20 cellular contexts compared by ENCODE assay signal in the genomic region with DNA sequence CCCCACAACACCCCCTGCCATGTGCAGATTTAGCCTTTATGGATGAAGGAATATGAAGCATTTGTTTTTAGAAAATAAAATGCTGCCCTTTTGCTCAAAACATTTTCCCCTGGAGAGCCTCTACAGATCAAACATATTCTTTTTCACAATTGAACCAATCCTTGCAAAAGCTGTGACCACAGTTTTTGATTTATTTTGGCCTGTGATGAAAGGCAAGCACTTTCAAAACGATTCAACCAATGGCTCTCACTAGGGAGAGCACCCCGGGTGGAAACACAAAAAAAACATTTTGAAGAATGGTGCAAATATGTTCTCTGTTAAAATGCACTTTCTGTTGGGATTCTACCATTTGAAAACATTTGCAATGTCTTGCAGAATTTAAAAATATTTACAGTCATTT.
A peak's percentile ranks its signal among the peaks of the same experiment; 100 is the strongest.
DNase-seq lines count a peak whose midpoint lies in the region; ATAC-seq, FAIRE-seq and TF ChIP-seq lines count a peak whose summit lies in the region.
"Had no signal": no experiment of that assay in that cellular context is flagged by ENCODE, and none has a peak within 500 bp of the region (broad histone marks: within the 10 kb centered on the region; RNA-seq: fewer than 3 reads in every experiment).

No MANE protein-coding gene starts in this region.

- no peaks in the 10 kb centered on the region for H3K79me2 ChIP-seq in HepG2 (ENCODE audit: insufficient read depth, low read length)

- H3K4me1 ChIP-seq in liver (ENCODE audit: control insufficient read depth in 4 of 4, insufficient read depth in 4 of 4, low read length in 3 of 4) = peaks cover 0 to 18% (median 9%) of the 10 kb centered on the region in 4 donors
- H3K4me1 ChIP-seq in HepG2 (ENCODE audit: insufficient read depth, low read length) = no peaks in the 10 kb centered on the region
- peaks cover 0 to 12% (median 0%) of the 10 kb centered on the region in 4 donors for H3K4me1 ChIP-seq in right lobe of liver
- H3K4me1 ChIP-seq: A549; BLaER1 treated with 17β-estradiol and CSF1 and Interleukin-3, amounts not matched to agents 10 nM and 100 nM; Caco-2 had no signal

- no peaks in the 10 kb centered on the region for H3K9me3 ChIP-seq in liver (ENCODE audit: control insufficient read depth in 4 of 4, low read length in 3 of 4)
- H3K9me3 ChIP-seq in HepG2 (ENCODE audit: low read length) = no peaks in the 10 kb centered on the region
- H3K9me3 ChIP-seq in right lobe of liver = no peaks in the 10 kb centered on the region
- H3K9me3 ChIP-seq: A549; BLaER1 treated with 17β-estradiol and CSF1 and Interleukin-3, amounts not matched to agents 10 nM and 100 nM; Caco-2 had no signal

- no peak overlapping the region for H2AFZ ChIP-seq in HepG2 (ENCODE audit: low read length)

- POLR2A ChIA-PET in HepG2 (lab: Yijun Ruan, JAX) = no interaction called here

- H3K27me3 ChIP-seq in liver (ENCODE audit: control insufficient read depth in 4 of 4, insufficient read depth in 4 of 4, low read length in 3 of 4) = no peaks in the 10 kb centered on the region
- no peaks in the 10 kb centered on the region for H3K27me3 ChIP-seq in HepG2 (ENCODE audit: control insufficient read depth in 1 of 2, insufficient read depth in 2 of 2, low read length in 2 of 2)
- H3K27me3 ChIP-seq in right lobe of liver = no peaks in the 10 kb centered on the region
- H3K27me3 ChIP-seq: BLaER1 treated with 17β-estradiol and CSF1 and Interleukin-3, amounts not matched to agents 10 nM and 100 nM had no signal

- H3K36me3 ChIP-seq in liver (ENCODE audit: control insufficient read depth in 4 of 4, insufficient read depth in 3 of 4, low read depth in 1 of 4, low read length in 3 of 4) = no peaks in the 10 kb centered on the region
- no peaks in the 10 kb centered on the region for H3K36me3 ChIP-seq in HepG2 (replicated peaks in 1 of 2; ENCODE audit: control insufficient read depth in 1 of 2, insufficient read depth in 2 of 2, low read length in 2 of 2)
- no peaks in the 10 kb centered on the region for H3K36me3 ChIP-seq in right lobe of liver
- H3K36me3 ChIP-seq: BLaER1 treated with 17β-estradiol and CSF1 and Interleukin-3, amounts not matched to agents 10 nM and 100 nM had no signal

- intact Hi-C loops in HepG2 (cut with micrococcal nuclease; ENCODE audit: unreplicated experiment) (no loop called here), right lobe of liver (cut with DNase I) (no loop called here)

- TF ChIP-seq CTCF in liver (IDR thresholded peaks at IDR 0.05; ENCODE audit: low read depth, low read length, missing input control) (no peak), HepG2 (CRISPR knock-in tag; IDR thresholded peaks at IDR 0.05) (no peak), right lobe of liver (IDR thresholded peaks at IDR 0.05) (no peak)

- FAIRE-seq in HepG2 (lab: Jason Lieb, UNC) = no peak
- FAIRE-seq: D721Med, G401.6, GM12891, GM19239 had no signal

- H3K9ac ChIP-seq in liver (ENCODE audit: low read depth in 1 of 2, low read length in 2 of 2) (peak overlapping the region in 1 of 2 donors; percentile 9), HepG2 (ENCODE audit: insufficient read depth, low read depth, low read length) (no peak overlapping the region)
- H3K9ac ChIP-seq: BLaER1 treated with 17β-estradiol and CSF1 and Interleukin-3, amounts not matched to agents 10 nM and 100 nM had no signal

- DNase-seq in HepG2 (ENCODE audit: low spot score) = no peak
- no peak for DNase-seq in right lobe of liver
- DNase-seq in RKO (ENCODE audit: low spot score) = no peak
- no peak for DNase-seq in activated CD4-positive, alpha-beta T cell treated with anti-CD3 and anti-CD28 coated beads, Interleukin-2, amount 50 U/mL, for 4 hours
- DNase-seq: AML-193; Caco-2; Calu3; CD4-positive, alpha-beta T cell; CD8-positive, alpha-beta T cell; DMS79 treated with DMSO at 0.1 percent for 48 hours; GF-D8 had no signal

- H3K4me3 ChIP-seq in liver (ENCODE audit: low read depth in 1 of 3, low read length in 3 of 3) (no peak overlapping the region), HepG2 (replicated peaks in 1 of 3; ENCODE audit: insufficient read depth in 1 of 3, low read depth in 2 of 3, low read length in 3 of 3) (no peak overlapping the region), right lobe of liver (no peak overlapping the region)
- H3K4me3 ChIP-seq: A549; BLaER1 treated with 17β-estradiol and CSF1 and Interleukin-3, amounts not matched to agents 10 nM and 100 nM had no signal

- TF ChIP-seq RAD21 in liver (IDR thresholded peaks at IDR 0.05) = peak; percentile 42 to 48
- TF ChIP-seq RAD21 in HepG2 (CRISPR knock-in tag; IDR thresholded peaks at IDR 0.05) = no peak

- no TSS peak for BruUV-seq in HepG2 (replicated peaks; lab: Mats Ljungman, UMichigan)

- no peaks in the 10 kb centered on the region for H4K20me1 ChIP-seq in HepG2 (ENCODE audit: insufficient read depth, low read length)
- H4K20me1 ChIP-seq: BLaER1 treated with 17β-estradiol and CSF1 and Interleukin-3, amounts not matched to agents 10 nM and 100 nM had no signal

- no peak for TF ChIP-seq POLR2A in HepG2 (IDR thresholded peaks at IDR 0.05; ENCODE audit: insufficient read depth in 1 of 2, low read depth in 2 of 2, low read length in 2 of 2)
- no peak for TF ChIP-seq POLR2A in right lobe of liver (IDR thresholded peaks at IDR 0.05)

- in situ Hi-C loops in HepG2 (cut with HindIII; ENCODE audit: extremely low pct_ligation_motif_present, low pct_unique_long_range_greater_than_20kb) = no loop called here

- H3K27ac ChIP-seq in liver (ENCODE audit: low read depth in 1 of 2, low read length in 2 of 2) = no peak overlapping the region
- no peak overlapping the region for H3K27ac ChIP-seq in HepG2 (ENCODE audit: extremely low read length, insufficient read depth, low read length)
- peak overlapping the region in 1 of 3 donors; percentile 38 for H3K27ac ChIP-seq in right lobe of liver
- H3K27ac ChIP-seq: 22Rv1; A549; BLaER1 treated with 17β-estradiol and CSF1 and Interleukin-3, amounts not matched to agents 10 nM and 100 nM; C4-2B had no signal

- H3K4me2 ChIP-seq in HepG2 (ENCODE audit: low read depth, low read length) = no peak overlapping the region
- H3K4me2 ChIP-seq: A549; BLaER1 treated with 17β-estradiol and CSF1 and Interleukin-3, amounts not matched to agents 10 nM and 100 nM had no signal

- ATAC-seq in HepG2 = no peak
- peak; percentile 60 to 87 (median 70) for ATAC-seq in right lobe of liver
- ATAC-seq: A549; CD8-positive, alpha-beta T cell had no signal

- TF ChIP-seq EP300 in HepG2 (IDR thresholded peaks at IDR 0.05; ENCODE audit: low read depth in 2 of 2, low read length in 2 of 2) = no peak
- TF ChIP-seq EP300 in HepG2 (CRISPR knock-in tag; IDR thresholded peaks at IDR 0.05; ENCODE audit: borderline replicate concordance) = no peak

- CTCF ChIA-PET in HepG2 (lab: Yijun Ruan, JAX; ENCODE audit: low intra/inter-chr PET ratio, low total read pairs) = no interaction called here

- 25% methylated on average over 2 of the region's 2 CpGs for WGBS in liver
- WGBS in HepG2 (ENCODE audit: low lambda C conversion rate) = 3% methylated on average over 2 of the region's 2 CpGs
- WGBS in right lobe of liver (ENCODE audit: insufficient coverage, low coverage, low lambda C conversion rate, missing lambda C conversion rate) = 13% methylated on average over 2 of the region's 2 CpGs

TF ChIP-seq in liver, 16 proteins besides CTCF, POLR2A, EP300 and RAD21 (continues in another document):
- TF ChIP-seq RXRA (IDR thresholded peaks at IDR 0.05) = peak in 1 of 2 donors; percentile 24
- no peak for TF ChIP-seq FOXA1 (IDR thresholded peaks at IDR 0.05)
- TF ChIP-seq FOXA2 (IDR thresholded peaks at IDR 0.05) = peak; percentile 8
- TF ChIP-seq, protein P1, sequence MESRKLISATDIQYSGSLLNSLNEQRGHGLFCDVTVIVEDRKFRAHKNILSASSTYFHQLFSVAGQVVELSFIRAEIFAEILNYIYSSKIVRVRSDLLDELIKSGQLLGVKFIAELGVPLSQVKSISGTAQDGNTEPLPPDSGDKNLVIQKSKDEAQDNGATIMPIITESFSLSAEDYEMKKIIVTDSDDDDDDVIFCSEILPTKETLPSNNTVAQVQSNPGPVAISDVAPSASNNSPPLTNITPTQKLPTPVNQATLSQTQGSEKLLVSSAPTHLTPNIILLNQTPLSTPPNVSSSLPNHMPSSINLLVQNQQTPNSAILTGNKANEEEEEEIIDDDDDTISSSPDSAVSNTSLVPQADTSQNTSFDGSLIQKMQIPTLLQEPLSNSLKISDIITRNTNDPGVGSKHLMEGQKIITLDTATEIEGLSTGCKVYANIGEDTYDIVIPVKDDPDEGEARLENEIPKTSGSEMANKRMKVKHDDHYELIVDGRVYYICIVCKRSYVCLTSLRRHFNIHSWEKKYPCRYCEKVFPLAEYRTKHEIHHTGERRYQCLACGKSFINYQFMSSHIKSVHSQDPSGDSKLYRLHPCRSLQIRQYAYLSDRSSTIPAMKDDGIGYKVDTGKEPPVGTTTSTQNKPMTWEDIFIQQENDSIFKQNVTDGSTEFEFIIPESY (IDR thresholded peaks at IDR 0.05) = no peak
- peak; percentile 32 for TF ChIP-seq YY1 (IDR thresholded peaks at IDR 0.05)
- TF ChIP-seq, protein P2, sequence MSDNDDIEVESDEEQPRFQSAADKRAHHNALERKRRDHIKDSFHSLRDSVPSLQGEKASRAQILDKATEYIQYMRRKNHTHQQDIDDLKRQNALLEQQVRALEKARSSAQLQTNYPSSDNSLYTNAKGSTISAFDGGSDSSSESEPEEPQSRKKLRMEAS (IDR thresholded peaks at IDR 0.05) = no peak

TF ChIP-seq in HepG2, 621 proteins besides CTCF, POLR2A, EP300 and RAD21:
- TF ChIP-seq ZNF264 (CRISPR knock-in tag; IDR thresholded peaks at IDR 0.05) = no peak
- TF ChIP-seq NKX3-1 (CRISPR knock-in tag; IDR thresholded peaks at IDR 0.05) = no peak
- TF ChIP-seq, protein P3, sequence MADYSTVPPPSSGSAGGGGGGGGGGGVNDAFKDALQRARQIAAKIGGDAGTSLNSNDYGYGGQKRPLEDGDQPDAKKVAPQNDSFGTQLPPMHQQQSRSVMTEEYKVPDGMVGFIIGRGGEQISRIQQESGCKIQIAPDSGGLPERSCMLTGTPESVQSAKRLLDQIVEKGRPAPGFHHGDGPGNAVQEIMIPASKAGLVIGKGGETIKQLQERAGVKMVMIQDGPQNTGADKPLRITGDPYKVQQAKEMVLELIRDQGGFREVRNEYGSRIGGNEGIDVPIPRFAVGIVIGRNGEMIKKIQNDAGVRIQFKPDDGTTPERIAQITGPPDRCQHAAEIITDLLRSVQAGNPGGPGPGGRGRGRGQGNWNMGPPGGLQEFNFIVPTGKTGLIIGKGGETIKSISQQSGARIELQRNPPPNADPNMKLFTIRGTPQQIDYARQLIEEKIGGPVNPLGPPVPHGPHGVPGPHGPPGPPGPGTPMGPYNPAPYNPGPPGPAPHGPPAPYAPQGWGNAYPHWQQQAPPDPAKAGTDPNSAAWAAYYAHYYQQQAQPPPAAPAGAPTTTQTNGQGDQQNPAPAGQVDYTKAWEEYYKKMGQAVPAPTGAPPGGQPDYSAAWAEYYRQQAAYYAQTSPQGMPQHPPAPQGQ (CRISPR knock-in tag; IDR thresholded peaks at IDR 0.05; ENCODE audit: borderline replicate concordance) = no peak
